ENCODE assay signal across 19 cellular contexts in genomic region chr18:24616638-24617037, GRCh38.
"Had no signal": no experiment of that assay in that cellular context is flagged by ENCODE, and none has a peak within 500 bp of the region (broad histone marks: within the 10 kb centered on the region; RNA-seq: fewer than 3 reads in every experiment).

No MANE protein-coding gene starts in this region.

- H3K9me3 Mint-ChIP-seq: activated CD4-positive, alpha-beta T cell treated with anti-CD3 and anti-CD28 coated beads, Interleukin-2, amount 10 ng/mL, durations not matched to agents 7 days and 5 days; natural killer cell had no signal

- H3K27ac Mint-ChIP-seq: activated CD4-positive, alpha-beta T cell treated with anti-CD3 and anti-CD28 coated beads, Interleukin-2, amount 10 ng/mL, durations not matched to agents 7 days and 5 days; immature natural killer cell; natural killer cell had no signal

- ATAC-seq: natural killer cell had no signal

- H3K36me3 ChIP-seq: breast epithelium, tibial artery, uterus had no signal

- H3K4me1 ChIP-seq: breast epithelium, tibial artery, uterus had no signal

- H3K4me3 ChIP-seq: breast epithelium, skin epidermis, tibial artery, uterus had no signal

- H3K4me1 Mint-ChIP-seq: activated CD4-positive, alpha-beta T cell treated with anti-CD3 and anti-CD28 coated beads, Interleukin-2, amount 10 ng/mL, durations not matched to agents 7 days and 5 days; immature natural killer cell; natural killer cell had no signal

- H3K36me3 Mint-ChIP-seq: immature natural killer cell, natural killer cell had no signal

- DNase-seq: activated CD4-positive, alpha-beta T cell treated with anti-CD3 and anti-CD28 coated beads, Interleukin-2, amount 10 ng/mL, durations not matched to agents 7 days and 5 days; activated CD4-positive, CD25-positive, alpha-beta regulatory T cell; activated naive CD4-positive, alpha-beta T cell; aorta; cerebellar nuclear complex; effector CD8-positive, alpha-beta T cell; foreskin fibroblast; glutamatergic neuron; immature natural killer cell; mesendoderm; natural killer cell; nucleus accumbens; stimulated activated CD4-positive, alpha-beta T cell treated with anti-CD3 and anti-CD28 coated beads, Interleukin-15, amount 100 ng/mL, for 24 hours; stimulated activated CD4-positive, alpha-beta T cell treated with anti-CD3 and anti-CD28 coated beads, Interleukin-4, amount 100 ng/mL, for 24 hours; stimulated activated naive CD4-positive, alpha-beta T cell; tibial artery; uterus had no signal

- H3K27me3 ChIP-seq: breast epithelium, tibial artery, uterus had no signal

- H3K4me3 Mint-ChIP-seq: activated CD4-positive, alpha-beta T cell treated with anti-CD3 and anti-CD28 coated beads, Interleukin-2, amount 10 ng/mL, durations not matched to agents 7 days and 5 days; immature natural killer cell; natural killer cell had no signal

- H3K27ac ChIP-seq: breast epithelium, skin epidermis, tibial artery, uterus had no signal

- H3K9me3 ChIP-seq: breast epithelium, tibial artery, uterus had no signal
